ENCODE assay signal across 23 cellular contexts in genomic region chr9:100086097-100086496, GRCh38. TPM values are rescaled to one million over a fixed set of nuclear protein-coding genes. Genes with fewer than 3 reads are reported as not detected.
DNase-seq lines count a peak whose midpoint lies in the region; ATAC-seq and TF ChIP-seq lines count a peak whose summit lies in the region.
"Had no signal": no experiment of that assay in that cellular context is flagged by ENCODE, and none has a peak within 500 bp of the region (broad histone marks: within the 10 kb centered on the region; RNA-seq: fewer than 3 reads in every experiment).

No MANE protein-coding gene starts in this region.

- H3K27ac Mint-ChIP-seq in activated CD8-positive, alpha-beta T cell treated with anti-CD3 and anti-CD28 coated beads for 36 hours: peak overlapping the region; percentile 31
- H3K27ac Mint-ChIP-seq in activated CD8-positive, alpha-beta T cell treated with anti-CD3 and anti-CD28 coated beads, Interleukin-2, amount 10 ng/mL, durations not matched to agents 7 days and 5 days: no peak overlapping the region
- peak overlapping the region; percentile 7 for H3K27ac Mint-ChIP-seq in activated T-helper 2 cell treated with anti-CD3 and anti-CD28 coated beads, Interferon-gamma antibody, Interleukin-2, Interleukin-4, amounts not matched to agents 10 μg/mL and 5 μg/mL and 100 μg/mL, durations not matched to agents 14 hours and 24 hours and 36 hours
- peak overlapping the region; percentile 91 for H3K27ac Mint-ChIP-seq in stimulated activated memory B cell treated with anti-CD40 and anti-IgM and Interleukin-4, amounts not matched to agents 10 μg/mL and 1 μg/mL and 100 μg/mL, for 72 hours
- H3K27ac Mint-ChIP-seq: activated CD4-positive, alpha-beta memory T cell treated with anti-CD3 and anti-CD28 coated beads for 36 hours; nephron progenitor cell had no signal

- no peak for TF ChIP-seq CTCF in activated CD8-positive, alpha-beta T cell treated with anti-CD3 and anti-CD28 coated beads for 36 hours (IDR thresholded peaks at IDR 0.05)

- no peak for ATAC-seq in activated CD8-positive, alpha-beta T cell treated with anti-CD3 and anti-CD28 coated beads for 36 hours
- no peak for ATAC-seq in activated CD8-positive, alpha-beta T cell treated with anti-CD3 and anti-CD28 coated beads, Interleukin-2, amount 10 ng/mL, durations not matched to agents 7 days and 5 days
- ATAC-seq in stimulated activated memory B cell treated with anti-CD40 and anti-IgM and Interleukin-4, amounts not matched to agents 10 μg/mL and 1 μg/mL and 100 μg/mL, for 72 hours: no peak
- ATAC-seq: HCT116, heart left ventricle, K562, lower lobe of right lung had no signal

- peaks cover 73% of the 10 kb centered on the region for H3K4me1 Mint-ChIP-seq in activated CD8-positive, alpha-beta T cell treated with anti-CD3 and anti-CD28 coated beads for 36 hours (ENCODE audit: low read depth)
- H3K4me1 Mint-ChIP-seq in activated CD8-positive, alpha-beta T cell treated with anti-CD3 and anti-CD28 coated beads, Interleukin-2, amount 10 ng/mL, durations not matched to agents 7 days and 5 days (ENCODE audit: low read depth): peaks cover 42% of the 10 kb centered on the region
- peaks cover 68% of the 10 kb centered on the region for H3K4me1 Mint-ChIP-seq in activated T-helper 2 cell treated with anti-CD3 and anti-CD28 coated beads, Interferon-gamma antibody, Interleukin-2, Interleukin-4, amounts not matched to agents 10 μg/mL and 5 μg/mL and 100 μg/mL, durations not matched to agents 14 hours and 24 hours and 36 hours (ENCODE audit: low read depth)
- H3K4me1 Mint-ChIP-seq in stimulated activated memory B cell treated with anti-CD40 and anti-IgM and Interleukin-4, amounts not matched to agents 10 μg/mL and 1 μg/mL and 100 μg/mL, for 72 hours: peaks cover 79% of the 10 kb centered on the region

- no peaks in the 10 kb centered on the region for H3K27me3 ChIP-seq in Karpas-422 (ENCODE audit: low read length)
- H3K27me3 ChIP-seq: heart left ventricle, tibial artery had no signal

- no peak overlapping the region for H3K4me3 ChIP-seq in Karpas-422 (ENCODE audit: low read length)
- H3K4me3 ChIP-seq: heart left ventricle, K562, lower lobe of right lung, tibial artery had no signal

- no peak overlapping the region for H3K4me2 ChIP-seq in Karpas-422 (ENCODE audit: low read depth, low read length, poor library complexity, severe bottlenecking)

- H3K9me3 Mint-ChIP-seq in activated CD8-positive, alpha-beta T cell treated with anti-CD3 and anti-CD28 coated beads for 36 hours: no peaks in the 10 kb centered on the region
- no peaks in the 10 kb centered on the region for H3K9me3 Mint-ChIP-seq in activated CD8-positive, alpha-beta T cell treated with anti-CD3 and anti-CD28 coated beads, Interleukin-2, amount 10 ng/mL, durations not matched to agents 7 days and 5 days (ENCODE audit: insufficient read depth)
- no peaks in the 10 kb centered on the region for H3K9me3 Mint-ChIP-seq in activated T-helper 2 cell treated with anti-CD3 and anti-CD28 coated beads, Interferon-gamma antibody, Interleukin-2, Interleukin-4, amounts not matched to agents 10 μg/mL and 5 μg/mL and 100 μg/mL, durations not matched to agents 14 hours and 24 hours and 36 hours
- no peaks in the 10 kb centered on the region for H3K9me3 Mint-ChIP-seq in stimulated activated memory B cell treated with anti-CD40 and anti-IgM and Interleukin-4, amounts not matched to agents 10 μg/mL and 1 μg/mL and 100 μg/mL, for 72 hours
- H3K9me3 Mint-ChIP-seq: activated CD4-positive, alpha-beta memory T cell treated with anti-CD3 and anti-CD28 coated beads for 36 hours; nephron progenitor cell had no signal

- POLR2A ChIA-PET in activated CD8-positive, alpha-beta T cell treated with anti-CD3 and anti-CD28 coated beads for 36 hours (lab: Charles Lee): no interaction called here
- POLR2A ChIA-PET in activated CD8-positive, alpha-beta T cell treated with anti-CD3 and anti-CD28 coated beads, Interleukin-2, amount 10 ng/mL, durations not matched to agents 7 days and 5 days (lab: Charles Lee): interaction anchor here (0.7 kb wide), 1 partner anchor 282 kb away, joined by 3 read pairs; no protein-coding TSS in a partner anchor

- peaks cover 39% of the 10 kb centered on the region for H4K20me1 ChIP-seq in Karpas-422 (ENCODE audit: insufficient read depth, low read depth, low read length)

- H3K9ac ChIP-seq in Karpas-422 (ENCODE audit: low read length): no peak overlapping the region

- no peak overlapping the region for H3K4me3 Mint-ChIP-seq in activated CD8-positive, alpha-beta T cell treated with anti-CD3 and anti-CD28 coated beads for 36 hours
- H3K4me3 Mint-ChIP-seq in activated CD8-positive, alpha-beta T cell treated with anti-CD3 and anti-CD28 coated beads, Interleukin-2, amount 10 ng/mL, durations not matched to agents 7 days and 5 days: no peak overlapping the region
- H3K4me3 Mint-ChIP-seq in activated T-helper 2 cell treated with anti-CD3 and anti-CD28 coated beads, Interferon-gamma antibody, Interleukin-2, Interleukin-4, amounts not matched to agents 10 μg/mL and 5 μg/mL and 100 μg/mL, durations not matched to agents 14 hours and 24 hours and 36 hours (ENCODE audit: low read depth): no peak overlapping the region
- no peak overlapping the region for H3K4me3 Mint-ChIP-seq in stimulated activated memory B cell treated with anti-CD40 and anti-IgM and Interleukin-4, amounts not matched to agents 10 μg/mL and 1 μg/mL and 100 μg/mL, for 72 hours
- H3K4me3 Mint-ChIP-seq: activated CD4-positive, alpha-beta memory T cell treated with anti-CD3 and anti-CD28 coated beads for 36 hours; nephron progenitor cell had no signal

- H3K9me2 ChIP-seq in Karpas-422 (replicated peaks; ENCODE audit: insufficient read depth, low read length): no peaks in the 10 kb centered on the region

- CTCF ChIA-PET in activated CD8-positive, alpha-beta T cell treated with anti-CD3 and anti-CD28 coated beads for 36 hours (lab: Charles Lee): interaction anchor here (1.2 kb wide), 1 partner anchor 173 kb away, joined by 3 read pairs; no protein-coding TSS in a partner anchor
- CTCF ChIA-PET in activated CD8-positive, alpha-beta T cell treated with anti-CD3 and anti-CD28 coated beads, Interleukin-2, amount 10 ng/mL, durations not matched to agents 7 days and 5 days (lab: Charles Lee): no interaction called here

- H3K36me3 ChIP-seq in Karpas-422 (ENCODE audit: insufficient read depth, low read length): no peaks in the 10 kb centered on the region
- H3K36me3 ChIP-seq: heart left ventricle, lower lobe of right lung, tibial artery had no signal

- intact Hi-C loops in activated CD8-positive, alpha-beta T cell treated with anti-CD3 and anti-CD28 coated beads for 36 hours (cut with micrococcal nuclease): no loop called here
- intact Hi-C loops in activated T-helper 2 cell treated with anti-CD3 and anti-CD28 coated beads, Interferon-gamma antibody, Interleukin-2, Interleukin-4, amounts not matched to agents 10 μg/mL and 5 μg/mL and 100 μg/mL, durations not matched to agents 14 hours and 24 hours and 36 hours (cut with micrococcal nuclease): loop anchor here (2.0 to 5.0 kb wide), 3 partner anchors 57 to 904 kb away; no protein-coding TSS in a partner anchor

- H3K4me1 ChIP-seq in Karpas-422 (ENCODE audit: low read length): peaks cover 83% of the 10 kb centered on the region

- no peaks in the 10 kb centered on the region for H3K36me3 Mint-ChIP-seq in activated CD8-positive, alpha-beta T cell treated with anti-CD3 and anti-CD28 coated beads for 36 hours (ENCODE audit: low read depth)
- H3K36me3 Mint-ChIP-seq in activated CD8-positive, alpha-beta T cell treated with anti-CD3 and anti-CD28 coated beads, Interleukin-2, amount 10 ng/mL, durations not matched to agents 7 days and 5 days (ENCODE audit: low read depth): no peaks in the 10 kb centered on the region
- no peaks in the 10 kb centered on the region for H3K36me3 Mint-ChIP-seq in activated T-helper 2 cell treated with anti-CD3 and anti-CD28 coated beads, Interferon-gamma antibody, Interleukin-2, Interleukin-4, amounts not matched to agents 10 μg/mL and 5 μg/mL and 100 μg/mL, durations not matched to agents 14 hours and 24 hours and 36 hours (ENCODE audit: low read depth)
- no peaks in the 10 kb centered on the region for H3K36me3 Mint-ChIP-seq in stimulated activated memory B cell treated with anti-CD40 and anti-IgM and Interleukin-4, amounts not matched to agents 10 μg/mL and 1 μg/mL and 100 μg/mL, for 72 hours
- H3K36me3 Mint-ChIP-seq: activated CD4-positive, alpha-beta memory T cell treated with anti-CD3 and anti-CD28 coated beads for 36 hours had no signal

- no peaks in the 10 kb centered on the region for H3K27me3 Mint-ChIP-seq in activated CD8-positive, alpha-beta T cell treated with anti-CD3 and anti-CD28 coated beads for 36 hours
- no peaks in the 10 kb centered on the region for H3K27me3 Mint-ChIP-seq in activated CD8-positive, alpha-beta T cell treated with anti-CD3 and anti-CD28 coated beads, Interleukin-2, amount 10 ng/mL, durations not matched to agents 7 days and 5 days (ENCODE audit: low read depth)
- H3K27me3 Mint-ChIP-seq in activated T-helper 2 cell treated with anti-CD3 and anti-CD28 coated beads, Interferon-gamma antibody, Interleukin-2, Interleukin-4, amounts not matched to agents 10 μg/mL and 5 μg/mL and 100 μg/mL, durations not matched to agents 14 hours and 24 hours and 36 hours (ENCODE audit: low read depth): no peaks in the 10 kb centered on the region
- no peaks in the 10 kb centered on the region for H3K27me3 Mint-ChIP-seq in stimulated activated memory B cell treated with anti-CD40 and anti-IgM and Interleukin-4, amounts not matched to agents 10 μg/mL and 1 μg/mL and 100 μg/mL, for 72 hours
- H3K27me3 Mint-ChIP-seq: activated CD4-positive, alpha-beta memory T cell treated with anti-CD3 and anti-CD28 coated beads for 36 hours had no signal

- peak overlapping the region; percentile 24 for H3K27ac ChIP-seq in Karpas-422 (ENCODE audit: low read length)
- H3K27ac ChIP-seq: heart left ventricle, lower lobe of right lung, tibial artery, VCaP had no signal

- H2AFZ ChIP-seq in Karpas-422 (ENCODE audit: low read length): no peak overlapping the region

- no peak for DNase-seq in activated CD8-positive, alpha-beta T cell treated with anti-CD3 and anti-CD28 coated beads for 36 hours
- no peak for DNase-seq in activated CD8-positive, alpha-beta T cell treated with anti-CD3 and anti-CD28 coated beads, Interleukin-2, amount 10 ng/mL, durations not matched to agents 7 days and 5 days
- DNase-seq in Karpas-422 (no peak), GM19238 (ENCODE audit: insufficient read length, low spot score) (no peak), COR-L47 (lab: John Stamatoyannopoulos, UW) (no peak), dedifferentiated amniotic fluid mesenchymal stem cell (ENCODE audit: extremely low spot score) (no peak)
- no peak for DNase-seq in activated T-helper 2 cell treated with anti-CD3 and anti-CD28 coated beads, Interferon-gamma antibody, Interleukin-2, Interleukin-4, amounts not matched to agents 10 μg/mL and 5 μg/mL and 100 μg/mL, durations not matched to agents 14 hours and 24 hours and 36 hours (ENCODE audit: low spot score)
- DNase-seq: activated CD4-positive, alpha-beta memory T cell treated with anti-CD3 and anti-CD28 coated beads for 36 hours; amygdala; DMS79; effector memory CD4-positive, alpha-beta T cell; heart left ventricle; kidney glomerular epithelial cell; lower lobe of right lung; NCI-H1436; NCI-H82; nephron progenitor cell; OCI-M1; tibial artery had no signal

- peaks cover 100% of the 10 kb centered on the region for H3K79me2 ChIP-seq in Karpas-422 (ENCODE audit: low read length)

- no peaks in the 10 kb centered on the region for H3K9me3 ChIP-seq in Karpas-422 (ENCODE audit: low read length)
- H3K9me3 ChIP-seq: heart left ventricle, lower lobe of right lung, tibial artery had no signal

RNA-seq across cellular contexts. Expression of gene ERP44, which starts 12.7 kb away (rescaled TPM):
- total RNA-seq in activated CD8-positive, alpha-beta T cell treated with anti-CD3 and anti-CD28 coated beads for 36 hours: 10 to 100 TPM; 10.2 to 11.1 TPM
- total RNA-seq in activated CD8-positive, alpha-beta T cell treated with anti-CD3 and anti-CD28 coated beads, Interleukin-2, amount 10 ng/mL, durations not matched to agents 7 days and 5 days: 10 to 100 TPM; 15.7 to 15.8 TPM
- 10.3 and 20.9 TPM in 2 replicates for total RNA-seq in Karpas-422 (2014; rRNA removed; shearing (Covaris generic); ENCODE audit: low replicate concordance)
- 21.5 and 22.0 TPM in 2 replicates for total RNA-seq in activated T-helper 2 cell treated with anti-CD3 and anti-CD28 coated beads, Interferon-gamma antibody, Interleukin-2, Interleukin-4, amounts not matched to agents 10 μg/mL and 5 μg/mL and 100 μg/mL, durations not matched to agents 14 hours and 24 hours and 36 hours

RNA-seq across cellular contexts. Expression of gene INVS, which starts 12.9 kb away (rescaled TPM):
- total RNA-seq in activated CD8-positive, alpha-beta T cell treated with anti-CD3 and anti-CD28 coated beads for 36 hours: 10 to 100 TPM; 18.0 to 20.4 TPM
- total RNA-seq in activated CD8-positive, alpha-beta T cell treated with anti-CD3 and anti-CD28 coated beads, Interleukin-2, amount 10 ng/mL, durations not matched to agents 7 days and 5 days: 10 to 100 TPM; 19.8 to 21.8 TPM
- 25.0 and 33.8 TPM in 2 replicates for total RNA-seq in Karpas-422 (2014; rRNA removed; shearing (Covaris generic); ENCODE audit: low replicate concordance)
- total RNA-seq in activated T-helper 2 cell treated with anti-CD3 and anti-CD28 coated beads, Interferon-gamma antibody, Interleukin-2, Interleukin-4, amounts not matched to agents 10 μg/mL and 5 μg/mL and 100 μg/mL, durations not matched to agents 14 hours and 24 hours and 36 hours: 18.8 and 20.5 TPM in 2 replicates
